ENCODE assay signal across 1 cellular context in the genomic region with DNA sequence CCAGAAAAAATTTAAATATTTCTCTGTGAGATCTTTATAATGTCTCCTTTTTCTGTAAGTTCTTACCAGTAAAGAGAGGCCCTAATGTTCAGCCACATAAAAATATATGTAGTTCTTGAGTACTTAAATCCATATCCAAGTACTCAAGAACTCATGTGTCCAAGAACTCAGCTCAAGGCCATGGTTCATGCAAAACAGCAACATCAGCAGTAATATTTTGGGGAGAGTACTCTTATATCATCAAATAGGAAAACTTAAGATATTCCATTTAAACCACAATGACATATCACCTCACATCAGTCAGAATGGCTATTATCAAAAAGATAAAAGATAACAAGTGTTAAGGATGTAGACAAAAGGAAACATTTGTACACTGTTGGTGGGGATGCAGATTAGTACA.
TF ChIP-seq lines count a peak whose summit lies in the region.

No MANE protein-coding gene starts in this region.

TF ChIP-seq in K562, 482 proteins besides CTCF, POLR2A, EP300 and RAD21:
- TF ChIP-seq NFYB (IDR thresholded peaks at IDR 0.05; ENCODE audit: extremely low read depth, insufficient read length) (no peak), HNRNPK (IDR thresholded peaks at IDR 0.05; ENCODE audit: low read depth, low read length, poor library complexity, severe bottlenecking) (no peak), MAFF (IDR thresholded peaks at IDR 0.05; ENCODE audit: low read length) (0 out of 2 replicates have a peak, but pooled peaks have one; percentile 13), ZSCAN32 (CRISPR knock-in tag; IDR thresholded peaks at IDR 0.05) (no peak), MAFK (IDR thresholded peaks at IDR 0.05; ENCODE audit: low read length) (0 out of 2 replicates have a peak, but pooled peaks have one; percentile 9)
- TF ChIP-seq, protein P1, sequence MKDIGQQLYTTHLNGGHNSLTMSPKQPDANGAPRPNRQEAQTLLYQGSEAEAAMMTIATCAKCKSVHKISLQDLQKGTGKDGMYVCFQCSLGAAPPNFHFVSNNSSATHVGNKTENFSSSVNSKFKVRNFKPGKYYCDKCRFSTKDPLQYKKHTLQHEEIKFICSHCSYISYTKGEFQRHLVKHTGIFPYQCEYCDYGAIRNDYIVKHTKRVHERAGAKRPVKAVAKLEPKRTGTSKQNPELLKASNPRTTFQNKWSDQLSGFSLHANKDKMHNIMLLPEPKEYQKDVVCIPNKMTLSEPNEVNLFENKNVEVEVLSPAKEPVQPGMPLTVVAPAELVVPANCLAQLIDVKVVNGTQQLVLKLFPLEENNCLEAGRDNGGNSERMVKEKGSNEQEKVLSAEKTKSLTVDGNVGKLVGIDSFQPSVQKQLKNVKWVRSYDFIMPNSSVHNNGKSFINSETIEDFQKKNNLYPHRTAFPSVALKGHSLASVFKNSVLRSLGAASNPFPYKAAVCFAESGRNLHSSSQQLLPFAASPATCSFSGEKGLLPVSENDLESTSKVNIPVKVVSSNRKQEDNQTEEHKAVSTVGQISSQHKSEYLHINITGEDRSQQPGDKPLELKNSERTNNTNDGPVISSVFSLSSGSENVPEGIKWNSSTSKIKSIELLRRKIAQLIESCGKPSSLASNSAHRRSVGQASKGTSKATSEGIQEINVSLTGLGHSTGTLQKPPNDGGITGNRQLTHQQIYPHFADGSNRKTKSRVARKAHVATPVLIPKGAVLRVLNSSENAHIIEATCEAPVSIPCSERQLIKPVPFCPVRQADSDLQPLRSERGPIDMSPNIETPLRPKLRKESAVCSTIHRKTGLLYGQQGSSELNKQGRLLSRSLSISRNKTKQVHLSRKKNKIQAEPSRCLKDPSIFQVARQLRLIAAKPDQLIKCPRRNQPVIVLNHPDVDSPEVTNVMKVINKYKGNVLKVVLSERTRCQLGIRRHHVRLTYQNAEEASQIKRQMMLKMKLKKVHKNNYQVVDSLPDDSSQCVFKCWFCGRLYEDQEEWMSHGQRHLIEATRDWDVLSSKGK (CRISPR knock-in tag; IDR thresholded peaks at IDR 0.05) = no peak
